ENCODE assay signal across 19 cellular contexts in the genomic region with DNA sequence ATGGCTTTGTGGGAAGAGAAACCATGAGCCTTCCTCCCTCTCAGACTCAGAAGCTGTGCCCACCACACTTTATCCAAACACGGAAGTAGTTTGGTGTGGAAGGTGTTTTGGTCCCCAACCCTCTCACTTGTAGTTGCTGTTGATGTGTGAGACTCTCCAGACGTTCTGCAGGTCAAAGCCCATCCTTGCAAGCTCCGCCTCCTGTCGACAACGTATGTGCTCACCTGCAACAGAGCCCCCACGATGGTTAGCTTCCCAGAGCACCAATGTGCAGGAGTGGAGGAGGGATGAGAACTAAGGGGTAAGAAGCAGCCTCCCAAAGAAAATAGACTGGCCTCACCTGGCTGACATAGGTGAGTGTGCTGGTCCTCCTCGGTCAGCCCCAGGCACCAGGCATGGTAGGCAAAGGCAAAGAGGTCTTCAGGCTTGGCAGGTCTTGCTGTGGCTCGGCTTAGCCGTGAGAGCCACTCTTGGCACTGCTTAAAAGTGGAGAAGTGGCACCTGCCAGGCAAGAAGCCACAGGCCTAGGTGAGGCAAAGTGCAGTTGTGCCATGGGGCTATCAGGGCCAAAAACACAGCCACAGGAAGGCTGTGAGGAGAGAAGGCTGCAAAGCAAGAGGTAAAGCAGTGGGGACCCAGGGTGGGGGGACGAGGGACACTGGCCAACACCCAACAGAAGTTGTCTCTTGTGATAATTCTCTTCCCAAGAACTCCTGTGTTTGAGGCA. TPM values are rescaled to one million over a fixed set of nuclear protein-coding genes. Genes with fewer than 3 reads are reported as not detected.
"Had no signal": no experiment of that assay in that cellular context is flagged by ENCODE, and none has a peak within 500 bp of the region (broad histone marks: within the 10 kb centered on the region; RNA-seq: fewer than 3 reads in every experiment).

No MANE protein-coding gene starts in this region.

- H3K9me3 ChIP-seq: adrenal gland, mucosa of descending colon, ovary, psoas muscle, thoracic aorta, upper lobe of left lung had no signal

- H3K4me2 ChIP-seq: hepatocyte, neural progenitor cell, smooth muscle cell had no signal

- DNase-seq: activated CD4-positive, alpha-beta T cell treated with anti-CD3 and anti-CD28 coated beads, Interleukin-2, amount 50 U/mL, for 4 hours; activated naive CD4-positive, alpha-beta T cell treated with anti-CD3 and anti-CD28 coated beads, Interleukin-2, amount 50 U/mL, for 16 hours; endodermal cell; foreskin fibroblast; mucosa of descending colon; naive thymus-derived CD4-positive, alpha-beta T cell; ovary; psoas muscle; right cardiac atrium; stimulated activated CD4-positive, alpha-beta T cell treated with anti-CD3 and anti-CD28 coated beads, Interleukin-4, amount 100 ng/mL, for 1 hour; T-helper 2 cell; upper lobe of left lung had no signal

- H3K27me3 ChIP-seq: adrenal gland, hepatocyte, neural progenitor cell, ovary, upper lobe of left lung had no signal

- H3K36me3 ChIP-seq: ovary had no signal

- H3K27ac ChIP-seq: epithelial cell of prostate, hepatocyte, neural progenitor cell, ovary, psoas muscle, thoracic aorta had no signal

- H2AFZ ChIP-seq: hepatocyte, neural progenitor cell had no signal

- H3K4me3 ChIP-seq: adrenal gland, hepatocyte, mucosa of descending colon, neural progenitor cell, ovary, psoas muscle, smooth muscle cell, thoracic aorta, upper lobe of left lung had no signal

- H3K9ac ChIP-seq: neural progenitor cell had no signal

- ATAC-seq: mucosa of descending colon; naive thymus-derived CD4-positive, alpha-beta T cell; psoas muscle; right cardiac atrium had no signal

RNA-seq across cellular contexts. Expression of a gene that starts 20.3 kb away (rescaled TPM):
- total RNA-seq: adrenal gland, glomerular endothelial cell, ovary, psoas muscle, smooth muscle cell had no signal
- polyA plus RNA-seq: hepatocyte, psoas muscle, smooth muscle cell had no signal
